Comparison of ENCODE assay signal across 26 cellular contexts in genomic region chr10:58909881-58910280, GRCh38.
DNase-seq lines count a peak whose midpoint lies in the region; ATAC-seq and TF ChIP-seq lines count a peak whose summit lies in the region.
"Had no signal": no experiment of that assay in that cellular context is flagged by ENCODE, and none has a peak within 500 bp of the region (broad histone marks: within the 10 kb centered on the region; RNA-seq: fewer than 3 reads in every experiment).

No MANE protein-coding gene starts in this region.

- H3K9me3 Mint-ChIP-seq in MCF 10A (ENCODE audit: unreplicated experiment) (no peaks in the 10 kb centered on the region), type B pancreatic cell (no peaks in the 10 kb centered on the region)

- CTCF ChIA-PET in MCF 10A (lab: Yijun Ruan, JAX) = interaction anchor here (0.7 to 1.1 kb wide), 2 partner anchors 128 to 321 kb away, joined by 3 to 4 read pairs; no protein-coding TSS in a partner anchor

- H3K4me1 Mint-ChIP-seq in MCF 10A (ENCODE audit: insufficient read depth, unreplicated experiment) (no peaks in the 10 kb centered on the region), type B pancreatic cell (ENCODE audit: unreplicated experiment) (peaks cover 4% of the 10 kb centered on the region)
- H3K4me1 Mint-ChIP-seq: CD4-positive, CD25-positive, alpha-beta regulatory T cell had no signal

- H3K4me3 Mint-ChIP-seq in MCF 10A (ENCODE audit: unreplicated experiment) (no peak overlapping the region), type B pancreatic cell (no peak overlapping the region)
- H3K4me3 Mint-ChIP-seq: CD4-positive, CD25-positive, alpha-beta regulatory T cell had no signal

- H3K36me3 ChIP-seq in brain microvascular endothelial cell (replicated peaks) = no peaks in the 10 kb centered on the region
- H3K36me3 ChIP-seq: BLaER1, MG63 had no signal

- no peaks in the 10 kb centered on the region for H3K36me3 Mint-ChIP-seq in MCF 10A (ENCODE audit: insufficient read depth, unreplicated experiment)
- no peaks in the 10 kb centered on the region for H3K36me3 Mint-ChIP-seq in type B pancreatic cell
- H3K36me3 Mint-ChIP-seq: CD4-positive, CD25-positive, alpha-beta regulatory T cell had no signal

- H3K27me3 ChIP-seq in foreskin keratinocyte (no peaks in the 10 kb centered on the region), brain microvascular endothelial cell (replicated peaks) (no peaks in the 10 kb centered on the region)
- H3K27me3 ChIP-seq: BLaER1, MG63 had no signal

- in situ Hi-C loops in brain microvascular endothelial cell (cut with HindIII; ENCODE audit: low pct_ligation_motif_present, low sequenced_read_pairs) = no loop called here

- no peaks in the 10 kb centered on the region for H3K4me1 ChIP-seq in foreskin keratinocyte

- TF ChIP-seq CTCF in foreskin keratinocyte (conservative IDR thresholded peaks at IDR 0.05) = no peak
- TF ChIP-seq CTCF in MCF 10A (IDR thresholded peaks at IDR 0.05; ENCODE audit: unreplicated experiment) = no peak
- no peak for TF ChIP-seq CTCF in type B pancreatic cell (conservative IDR thresholded peaks at IDR 0.05)
- no peak for TF ChIP-seq CTCF in brain microvascular endothelial cell (IDR thresholded peaks at IDR 0.05; ENCODE audit: low read depth, low read length, missing control alignments)

- intact Hi-C loops in MCF 10A (cut with micrococcal nuclease) = no loop called here

- H3K27ac Mint-ChIP-seq in MCF 10A (ENCODE audit: low read depth, unreplicated experiment) (no peak overlapping the region), type B pancreatic cell (no peak overlapping the region)
- H3K27ac Mint-ChIP-seq: CD4-positive, CD25-positive, alpha-beta regulatory T cell had no signal

- no TSS peak for BruUV-seq in MCF 10A (replicated peaks; lab: Mats Ljungman, UMichigan)

- H3K27ac ChIP-seq in foreskin keratinocyte = no peak overlapping the region
- no peak overlapping the region for H3K27ac ChIP-seq in brain microvascular endothelial cell
- H3K27ac ChIP-seq: 22Rv1, BLaER1, RWPE1 had no signal

- POLR2A ChIA-PET in MCF 10A (lab: Yijun Ruan, JAX) = no interaction called here

- H3K27me3 Mint-ChIP-seq in MCF 10A (ENCODE audit: insufficient read depth, unreplicated experiment) (no peaks in the 10 kb centered on the region), type B pancreatic cell (no peaks in the 10 kb centered on the region)
- H3K27me3 Mint-ChIP-seq: CD4-positive, CD25-positive, alpha-beta regulatory T cell had no signal

- peak; percentile 29 for ATAC-seq in foreskin keratinocyte
- ATAC-seq: HCT116 had no signal

- DNase-seq in AG08395 (ENCODE audit: low spot score) (peak; percentile 46), GM03348 (ENCODE audit: low spot score) (peak; percentile 24), LHCN-M2 (ENCODE audit: low read depth) (peak; percentile 46), foreskin keratinocyte (no peak), amniotic stem cell (lab: John Stamatoyannopoulos, UW) (no peak), MCF 10A (ENCODE audit: unreplicated experiment) (no peak), type B pancreatic cell (ENCODE audit: extremely low spot score, unreplicated experiment) (no peak), brain microvascular endothelial cell (no peak)
- DNase-seq: CD4-positive, CD25-positive, alpha-beta regulatory T cell; DMS153; DND-41; Kasumi-1; MG63; NCI-H1048; NCI-H1417 treated with DMSO at 0.1 percent for 48 hours; NCI-H187; NCI-H2081 treated with DMSO at 0.1 percent for 48 hours; NCI-H2171; NCI-H226; NCI-H510A; NCI-H69; SHP77 had no signal

- no peak overlapping the region for H3K4me3 ChIP-seq in brain microvascular endothelial cell (ENCODE audit: low read depth, low read length)
- H3K4me3 ChIP-seq: BLaER1, MG63 had no signal

Comparison
In these comparisons a context has a peak if more than half of its experiments do, and no peak if none do; other contexts are left out.
1. DNase-seq: peak in AG08395 (single experiment), GM03348 (single experiment) and LHCN-M2 (single experiment); none in foreskin keratinocyte (0 of 2), amniotic stem cell (single experiment), MCF 10A (single experiment), type B pancreatic cell (single experiment) and brain microvascular endothelial cell (single experiment).